1 cellular context compared by ENCODE assay signal in the genomic region with DNA sequence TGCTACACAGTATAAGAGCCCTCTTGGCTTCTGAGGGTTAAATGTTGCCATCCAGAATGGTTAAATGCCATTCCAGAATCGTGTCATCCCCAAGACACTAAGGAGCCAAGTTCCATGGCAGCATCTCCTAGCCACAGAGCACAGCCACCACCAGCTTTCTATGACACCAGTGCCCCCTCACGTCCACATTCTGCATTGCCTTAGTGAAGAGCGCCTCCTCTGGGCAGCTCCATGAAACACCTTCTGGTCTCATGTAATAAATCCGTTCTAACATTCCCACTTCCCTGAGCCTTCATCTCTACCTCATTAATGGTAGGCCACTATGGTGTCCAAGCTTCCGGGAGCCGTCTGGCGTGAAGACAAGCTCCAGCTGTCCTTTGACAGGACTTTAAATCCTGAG.
TF ChIP-seq lines count a peak whose summit lies in the region.

No MANE protein-coding gene starts in this region.

TF ChIP-seq in GM12878, 131 proteins besides CTCF, POLR2A, EP300 and RAD21 (continued from another document):
- 0 out of 2 replicates have a peak, but pooled peaks have one; percentile 22 for TF ChIP-seq YY1 (IDR thresholded peaks at IDR 0.05; ENCODE audit: low read depth, low read length)
